Comparison of ENCODE assay signal across 24 cellular contexts in the genomic region with DNA sequence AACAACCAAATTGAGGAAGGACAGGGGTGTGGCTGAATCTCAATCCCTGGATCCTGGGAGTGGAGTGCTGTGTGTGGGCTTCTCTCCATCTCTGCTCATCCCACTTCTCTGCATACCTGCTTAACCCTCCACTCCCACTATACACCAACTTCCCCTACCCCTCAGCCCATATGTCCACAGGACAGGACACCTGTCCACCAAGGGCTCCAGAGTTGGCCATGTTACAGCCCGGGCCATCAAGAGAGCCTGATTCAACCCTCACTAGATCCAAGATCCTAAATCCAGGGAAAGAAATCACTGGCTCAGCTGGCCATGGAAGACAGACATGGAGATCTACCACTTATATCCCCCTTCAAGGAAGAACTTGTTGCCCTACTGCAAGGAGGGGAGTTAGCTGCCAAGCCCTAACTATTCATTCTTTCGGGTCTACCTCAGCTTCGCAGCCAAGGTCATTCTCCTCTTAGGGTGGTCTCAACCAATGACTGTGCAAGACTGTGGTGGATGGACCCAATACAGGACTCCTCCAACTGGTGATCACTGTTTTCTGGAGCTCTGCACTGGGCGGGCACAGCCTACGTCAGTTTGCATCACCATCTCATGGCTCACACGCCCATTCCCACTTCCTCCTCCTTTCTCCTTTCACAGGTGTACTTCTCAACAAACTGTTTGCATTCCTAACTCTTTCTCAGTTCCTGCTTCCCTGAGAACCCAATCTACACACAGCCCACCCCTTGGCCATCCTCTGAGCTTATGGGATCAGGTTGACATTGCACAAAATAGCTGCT. TPM values are rescaled to one million over a fixed set of nuclear protein-coding genes. Genes with fewer than 3 reads are reported as not detected.
A peak's percentile ranks its signal among the peaks of the same experiment; 100 is the strongest.
DNase-seq lines count a peak whose midpoint lies in the region; ATAC-seq and TF ChIP-seq lines count a peak whose summit lies in the region.
"Had no signal": no experiment of that assay in that cellular context is flagged by ENCODE, and none has a peak within 500 bp of the region (broad histone marks: within the 10 kb centered on the region; RNA-seq: fewer than 3 reads in every experiment).

No MANE protein-coding gene starts in this region.

- peaks cover 11% of the 10 kb centered on the region for H3K4me1 ChIP-seq in mammary epithelial cell (ENCODE audit: insufficient read depth, low read length)

- in situ Hi-C loops in mammary epithelial cell (cut with MboI; ENCODE audit: low sequenced_read_pairs in 2 of 2): no loop called here

- TF ChIP-seq CTCF in mammary epithelial cell (conservative IDR thresholded peaks at IDR 0.05 in 1 of 2, IDR thresholded peaks at IDR 0.05 in 1 of 2; ENCODE audit: extremely low read depth in 1 of 2, insufficient read depth in 1 of 2, low read depth in 1 of 2, low read length in 2 of 2) (no peak), MCF 10A (IDR thresholded peaks at IDR 0.05; ENCODE audit: unreplicated experiment) (no peak)

- H3K4me3 Mint-ChIP-seq in MCF 10A (ENCODE audit: unreplicated experiment): no peak overlapping the region
- no peak overlapping the region for H3K4me3 Mint-ChIP-seq in T-helper 17 cell
- H3K4me3 Mint-ChIP-seq: CD8-positive, alpha-beta T cell had no signal

- no peaks in the 10 kb centered on the region for H3K9me3 Mint-ChIP-seq in MCF 10A (ENCODE audit: unreplicated experiment)
- H3K9me3 Mint-ChIP-seq: CD8-positive, alpha-beta T cell had no signal

- no peaks in the 10 kb centered on the region for H3K9me3 ChIP-seq in mammary epithelial cell (replicated peaks; ENCODE audit: insufficient read depth, low read length)
- no peaks in the 10 kb centered on the region for H3K9me3 ChIP-seq in T-helper 17 cell (ENCODE audit: control insufficient read depth, low read length, poor library complexity, severe bottlenecking)
- H3K9me3 ChIP-seq: Caco-2 had no signal

- H4K20me1 ChIP-seq in mammary epithelial cell (ENCODE audit: insufficient read depth, low read length): no peaks in the 10 kb centered on the region

- no peak overlapping the region for H2AFZ ChIP-seq in mammary epithelial cell (ENCODE audit: low read depth, low read length)
- H2AFZ ChIP-seq: PC-9 had no signal

- no peak overlapping the region for H3K27ac ChIP-seq in mammary epithelial cell (ENCODE audit: insufficient read depth, low read depth, low read length)
- H3K27ac ChIP-seq: PC-9, RWPE1 had no signal

- no peak overlapping the region for H3K9ac ChIP-seq in mammary epithelial cell (ENCODE audit: insufficient read depth, low read length)

- intact Hi-C loops in mammary epithelial cell (cut with micrococcal nuclease): no loop called here
- intact Hi-C loops in MCF 10A (cut with micrococcal nuclease): no loop called here

- no TSS peak for BruUV-seq in mammary epithelial cell (replicated peaks; lab: Mats Ljungman, UMichigan)
- BruUV-seq in MCF 10A (replicated peaks; lab: Mats Ljungman, UMichigan): no TSS peak

- POLR2A ChIA-PET in MCF 10A (lab: Yijun Ruan, JAX): interaction anchor here (0.6 kb wide), 1 partner anchor 35 kb away, joined by 3 read pairs; no protein-coding TSS in a partner anchor

- no peaks in the 10 kb centered on the region for H3K36me3 Mint-ChIP-seq in MCF 10A (ENCODE audit: insufficient read depth, unreplicated experiment)
- peaks cover 7% of the 10 kb centered on the region for H3K36me3 Mint-ChIP-seq in T-helper 17 cell (ENCODE audit: low read depth)
- H3K36me3 Mint-ChIP-seq: CD8-positive, alpha-beta T cell had no signal

- H3K27me3 Mint-ChIP-seq in MCF 10A (ENCODE audit: insufficient read depth, unreplicated experiment) (peaks cover 55% of the 10 kb centered on the region), T-helper 17 cell (peaks cover 61% of the 10 kb centered on the region)

- H3K4me1 Mint-ChIP-seq in MCF 10A (ENCODE audit: insufficient read depth, unreplicated experiment) (peaks cover 14% of the 10 kb centered on the region), T-helper 17 cell (peaks cover 14% of the 10 kb centered on the region)

- no peaks in the 10 kb centered on the region for H3K36me3 ChIP-seq in mammary epithelial cell (ENCODE audit: insufficient read depth, low read length)

- WGBS in mammary epithelial cell (ENCODE audit: low coverage, missing lambda C conversion rate): 93% methylated on average over 6 of the region's 6 CpGs

- no peak overlapping the region for H3K4me3 ChIP-seq in mammary epithelial cell (replicated peaks in 1 of 3; ENCODE audit: insufficient read depth in 1 of 3, low read depth in 2 of 3, low read length in 3 of 3)
- H3K4me3 ChIP-seq: GM12878, K562, PC-9 had no signal

- H3K27ac Mint-ChIP-seq in MCF 10A (ENCODE audit: low read depth, unreplicated experiment) (no peak overlapping the region), T-helper 17 cell (peak overlapping the region; percentile 68)
- H3K27ac Mint-ChIP-seq: CD8-positive, alpha-beta T cell had no signal

- no peak overlapping the region for H3K4me2 ChIP-seq in mammary epithelial cell (ENCODE audit: insufficient read depth, low read depth, low read length)
- H3K4me2 ChIP-seq: PC-9 had no signal

- dilution Hi-C loops in mammary epithelial cell (cut with HindIII; ENCODE audit: low sequenced_read_pairs): no loop called here

- ATAC-seq in T-helper 17 cell (no peak), HG02798 (IDR thresholded peaks at IDR 0.05; ENCODE audit: poor library complexity, unreplicated experiment) (no peak)
- ATAC-seq: CD8-positive, alpha-beta T cell; GM12878; K562 had no signal

- no peaks in the 10 kb centered on the region for H3K79me2 ChIP-seq in mammary epithelial cell (ENCODE audit: insufficient read depth, low read length)

- H3K27me3 ChIP-seq in mammary epithelial cell (ENCODE audit: insufficient read depth, low read length): peaks cover 2% of the 10 kb centered on the region

- CTCF ChIA-PET in mammary epithelial cell (lab: Charles Lee; ENCODE audit: low non-redundant PET): interaction anchor here (0.5 kb wide), 1 partner anchor 22 kb away, joined by 3 read pairs; no protein-coding TSS in a partner anchor
- CTCF ChIA-PET in MCF 10A (lab: Yijun Ruan, JAX): interaction anchor here (0.7 to 3.9 kb wide), 3 partner anchors 45 to 587 kb away, joined by 4 to 24 read pairs (median 4); no protein-coding TSS in a partner anchor

- DNase-seq in mammary epithelial cell: peak; percentile 9
- no peak for DNase-seq in MCF 10A (ENCODE audit: unreplicated experiment)
- DNase-seq in T-helper 17 cell: no peak
- DNase-seq in mesenteric fat pad (ENCODE audit: low spot score): peak; percentile 81
- no peak for DNase-seq in NCI-H1417 (lab: John Stamatoyannopoulos, UW)
- no peak for DNase-seq in nucleus accumbens (lab: John Stamatoyannopoulos, UW)
- DNase-seq: C1 segment of cervical spinal cord; Caco-2; CD8-positive, alpha-beta T cell; EL; GDM1; Kasumi-1; MV-4-11; NCI-H1105; NCI-H2029; NCI-H446; NCI-H524 treated with DMSO at 0.1 percent for 48 hours; NCI-H774; PC-9; SHP77 had no signal

RNA-seq across cellular contexts. Expression of gene ZBTB43, which starts 53.7 kb away (rescaled TPM):
- 10 to 100 TPM; 24.0 to 32.4 TPM for total RNA-seq in mammary epithelial cell
- 7.0 TPM for polyA plus RNA-seq in mammary epithelial cell
- polyA minus RNA-seq in mammary epithelial cell: 6.4 TPM
- 32.4 and 44.2 TPM in 2 replicates for total RNA-seq in MCF 10A (2022)
- total RNA-seq in T-helper 17 cell: 10 to 100 TPM; 36.8 to 52.0 TPM
- 20.9 TPM for total RNA-seq in mesenteric fat pad

Comparison
In these comparisons a context has a peak if more than half of its experiments do, and no peak if none do; other contexts are left out.
1. DNase-seq: peak in mammary epithelial cell (single experiment) and mesenteric fat pad (single experiment); none in MCF 10A (single experiment), T-helper 17 cell (0 of 3), NCI-H1417 (0 of 3) and nucleus accumbens (0 of 56).